Comparison of ENCODE assay signal across 10 cellular contexts in genomic region chr2:37833420-37833819, GRCh38.
DNase-seq lines count a peak whose midpoint lies in the region; ATAC-seq lines count a peak whose summit lies in the region.
"Had no signal": no experiment of that assay in that cellular context is flagged by ENCODE, and none has a peak within 500 bp of the region (broad histone marks: within the 10 kb centered on the region; RNA-seq: fewer than 3 reads in every experiment).

No MANE protein-coding gene starts in this region.

- H3K4me3 Mint-ChIP-seq in activated CD4-positive, alpha-beta T cell treated with anti-CD3 and anti-CD28 coated beads, Interleukin-2, amount 10 ng/mL, durations not matched to agents 24 days and 14 days, result no peak overlapping the region
- H3K4me3 Mint-ChIP-seq: T-helper 1 cell treated with Interleukin-12 subunit alpha and Interleukin-12 subunit beta and Interleukin-4 antibody, amounts not matched to agents 30 μg/mL and 1 μg/mL, for 36 hours; type B pancreatic cell had no signal

- no peak for DNase-seq in activated CD4-positive, alpha-beta T cell treated with anti-CD3 and anti-CD28 coated beads, Interleukin-2, amount 10 ng/mL, durations not matched to agents 24 days and 14 days
- DNase-seq in activated CD4-positive, alpha-beta T cell treated with anti-CD3 and anti-CD28 coated beads, Interleukin-2, amount 50 U/mL, for 4 hours, result no peak
- DNase-seq in activated CD8-positive, alpha-beta memory T cell treated with anti-CD3 and anti-CD28 coated beads, Interleukin-2, amount 50 U/mL, for 4 hours, result peak; percentile 64
- peak; percentile 35 for DNase-seq in stimulated activated CD4-positive, alpha-beta T cell treated with anti-CD3 and anti-CD28 coated beads, Interleukin-1b, Interleukin-23, amount 100 ng/mL, for 48 hours
- DNase-seq in globus pallidus (ENCODE audit: low spot score) (no peak), dermis blood vessel endothelial cell (no peak)

- peak overlapping the region; percentile 62 for H3K27ac Mint-ChIP-seq in activated CD4-positive, alpha-beta T cell treated with anti-CD3 and anti-CD28 coated beads, Interleukin-2, amount 10 ng/mL, durations not matched to agents 24 days and 14 days
- H3K27ac Mint-ChIP-seq: T-helper 1 cell treated with Interleukin-12 subunit alpha and Interleukin-12 subunit beta and Interleukin-4 antibody, amounts not matched to agents 30 μg/mL and 1 μg/mL, for 36 hours had no signal

- no peaks in the 10 kb centered on the region for H3K9me3 Mint-ChIP-seq in activated CD4-positive, alpha-beta T cell treated with anti-CD3 and anti-CD28 coated beads, Interleukin-2, amount 10 ng/mL, durations not matched to agents 24 days and 14 days
- H3K9me3 Mint-ChIP-seq: T-helper 1 cell treated with Interleukin-12 subunit alpha and Interleukin-12 subunit beta and Interleukin-4 antibody, amounts not matched to agents 30 μg/mL and 1 μg/mL, for 36 hours; type B pancreatic cell had no signal

- intact Hi-C loops in activated CD4-positive, alpha-beta T cell treated with anti-CD3 and anti-CD28 coated beads, Interleukin-2, amount 10 ng/mL, durations not matched to agents 24 days and 14 days (cut with micrococcal nuclease), result loop anchor here (1.0 to 5.0 kb wide), 6 partner anchors 39 to 665 kb away; no protein-coding TSS in a partner anchor

- ATAC-seq in GM21717 (IDR thresholded peaks at IDR 0.05; ENCODE audit: unreplicated experiment) (peak; percentile 78), GM19452 (IDR thresholded peaks at IDR 0.05; ENCODE audit: unreplicated experiment) (no peak)

- H3K4me1 Mint-ChIP-seq in activated CD4-positive, alpha-beta T cell treated with anti-CD3 and anti-CD28 coated beads, Interleukin-2, amount 10 ng/mL, durations not matched to agents 24 days and 14 days, result peaks cover 20% of the 10 kb centered on the region

- H3K36me3 Mint-ChIP-seq in activated CD4-positive, alpha-beta T cell treated with anti-CD3 and anti-CD28 coated beads, Interleukin-2, amount 10 ng/mL, durations not matched to agents 24 days and 14 days (ENCODE audit: low read depth), result no peaks in the 10 kb centered on the region
- H3K36me3 Mint-ChIP-seq: type B pancreatic cell had no signal

- no peaks in the 10 kb centered on the region for H3K27me3 Mint-ChIP-seq in activated CD4-positive, alpha-beta T cell treated with anti-CD3 and anti-CD28 coated beads, Interleukin-2, amount 10 ng/mL, durations not matched to agents 24 days and 14 days

Comparison
In these comparisons a context has a peak if more than half of its experiments do, and no peak if none do; other contexts are left out.
1. DNase-seq: peak in activated CD8-positive, alpha-beta memory T cell treated with anti-CD3 and anti-CD28 coated beads, Interleukin-2, amount 50 U/mL, for 4 hours (single experiment) and stimulated activated CD4-positive, alpha-beta T cell treated with anti-CD3 and anti-CD28 coated beads, Interleukin-1b, Interleukin-23, amount 100 ng/mL, for 48 hours (single experiment); none in activated CD4-positive, alpha-beta T cell treated with anti-CD3 and anti-CD28 coated beads, Interleukin-2, amount 10 ng/mL, durations not matched to agents 24 days and 14 days (single experiment), activated CD4-positive, alpha-beta T cell treated with anti-CD3 and anti-CD28 coated beads, Interleukin-2, amount 50 U/mL, for 4 hours (0 of 2), globus pallidus (single experiment) and dermis blood vessel endothelial cell (single experiment).